ENCODE assay signal across 1 cellular context in genomic region chr9:98222885-98223640, GRCh38.
TF ChIP-seq lines count a peak whose summit lies in the region.

No MANE protein-coding gene starts in this region.

TF ChIP-seq in HCT116, 20 proteins besides CTCF, POLR2A, EP300 and RAD21 (continued from another document):
- TF ChIP-seq YY1 (IDR thresholded peaks at IDR 0.05; ENCODE audit: extremely low read depth, insufficient replicate concordance, low read depth, low read length) (no peak), SP1 (IDR thresholded peaks at IDR 0.05; ENCODE audit: low read depth) (peak; percentile 78), ZBTB33 (IDR thresholded peaks at IDR 0.05; ENCODE audit: extremely low read depth, insufficient replicate concordance, low read length) (no peak)
- TF ChIP-seq, protein P1, sequence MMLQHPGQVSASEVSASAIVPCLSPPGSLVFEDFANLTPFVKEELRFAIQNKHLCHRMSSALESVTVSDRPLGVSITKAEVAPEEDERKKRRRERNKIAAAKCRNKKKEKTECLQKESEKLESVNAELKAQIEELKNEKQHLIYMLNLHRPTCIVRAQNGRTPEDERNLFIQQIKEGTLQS (IDR thresholded peaks at IDR 0.05), result no peak
